1 cellular context compared by ENCODE assay signal in the genomic region with DNA sequence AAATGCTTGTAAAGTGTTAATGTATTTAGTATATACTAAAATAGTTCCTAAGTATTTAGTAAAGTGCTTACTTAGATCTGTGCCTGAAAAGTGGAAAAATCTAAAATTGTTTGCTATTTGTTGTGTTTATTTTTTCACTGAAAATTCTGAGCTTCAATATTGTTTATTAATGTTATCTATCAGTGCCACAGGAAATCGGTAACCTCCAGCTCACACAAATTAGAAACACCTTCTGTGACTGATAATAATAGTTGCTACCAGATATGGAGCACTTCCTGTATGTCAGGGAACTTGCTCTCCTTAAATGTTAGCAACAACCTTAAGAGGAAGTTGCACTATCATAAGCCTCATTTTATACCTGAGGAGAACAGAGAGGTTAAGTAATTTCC.
TF ChIP-seq lines count a peak whose summit lies in the region.

No MANE protein-coding gene starts in this region.

TF ChIP-seq in K562, 482 proteins besides CTCF, POLR2A, EP300 and RAD21 (continues in another document):
- TF ChIP-seq ZBTB7A (IDR thresholded peaks at IDR 0.05; ENCODE audit: borderline replicate concordance, control insufficient read depth, low read depth, low read length) (no peak), TAF9B (IDR thresholded peaks at IDR 0.05; ENCODE audit: partially characterized antibody) (peak; percentile 12), TAL1 (IDR thresholded peaks at IDR 0.05) (peak; percentile 61), SETDB1 (IDR thresholded peaks at IDR 0.05; ENCODE audit: low read length) (no peak), ATF1 (CRISPR knock-in tag; IDR thresholded peaks at IDR 0.05) (no peak), ATF1 (tag; IDR thresholded peaks at IDR 0.05) (no peak), KAT8 (IDR thresholded peaks at IDR 0.05; ENCODE audit: low read depth) (no peak), FOXK2 (conservative IDR thresholded peaks at IDR 0.05 in 1 of 2, IDR thresholded peaks at IDR 0.05 in 1 of 2; ENCODE audit: low read depth in 2 of 2) (peak in 1 of 2 experiments; percentile 95; a peak in 2 of 4 replicates), ZNF197 (CRISPR knock-in tag; IDR thresholded peaks at IDR 0.05; ENCODE audit: low read depth) (no peak), PHF20 (IDR thresholded peaks at IDR 0.05; ENCODE audit: partially characterized antibody) (no peak), JUNB (CRISPR knock-in tag; conservative IDR thresholded peaks at IDR 0.05) (no peak), ZNF224 (CRISPR knock-in tag; IDR thresholded peaks at IDR 0.05) (no peak), FOSL1 (tag; conservative IDR thresholded peaks at IDR 0.05) (no peak), ZNF174 (CRISPR knock-in tag; IDR thresholded peaks at IDR 0.05) (no peak), ZFPM2 (CRISPR knock-in tag; IDR thresholded peaks at IDR 0.05) (no peak), PTRF (tag; IDR thresholded peaks at IDR 0.05) (no peak), HSF4 (CRISPR knock-in tag; IDR thresholded peaks at IDR 0.05; ENCODE audit: borderline replicate concordance) (no peak), MIER1 (IDR thresholded peaks at IDR 0.05; ENCODE audit: low read depth) (no peak), YBX1 (IDR thresholded peaks at IDR 0.05) (no peak), RBM15 (IDR thresholded peaks at IDR 0.05; ENCODE audit: insufficient read depth, low read length) (no peak), ELF1 (tag; IDR thresholded peaks at IDR 0.05) (peak; percentile 87), ZNF780A (CRISPR knock-in tag; IDR thresholded peaks at IDR 0.05) (no peak), NCOA4 (IDR thresholded peaks at IDR 0.05; ENCODE audit: partially characterized antibody) (no peak)
- TF ChIP-seq, protein P1, sequence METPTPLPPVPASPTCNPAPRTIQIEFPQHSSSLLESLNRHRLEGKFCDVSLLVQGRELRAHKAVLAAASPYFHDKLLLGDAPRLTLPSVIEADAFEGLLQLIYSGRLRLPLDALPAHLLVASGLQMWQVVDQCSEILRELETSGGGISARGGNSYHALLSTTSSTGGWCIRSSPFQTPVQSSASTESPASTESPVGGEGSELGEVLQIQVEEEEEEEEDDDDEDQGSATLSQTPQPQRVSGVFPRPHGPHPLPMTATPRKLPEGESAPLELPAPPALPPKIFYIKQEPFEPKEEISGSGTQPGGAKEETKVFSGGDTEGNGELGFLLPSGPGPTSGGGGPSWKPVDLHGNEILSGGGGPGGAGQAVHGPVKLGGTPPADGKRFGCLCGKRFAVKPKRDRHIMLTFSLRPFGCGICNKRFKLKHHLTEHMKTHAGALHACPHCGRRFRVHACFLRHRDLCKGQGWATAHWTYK (CRISPR knock-in tag; IDR thresholded peaks at IDR 0.05) = no peak
- TF ChIP-seq, protein P2, sequence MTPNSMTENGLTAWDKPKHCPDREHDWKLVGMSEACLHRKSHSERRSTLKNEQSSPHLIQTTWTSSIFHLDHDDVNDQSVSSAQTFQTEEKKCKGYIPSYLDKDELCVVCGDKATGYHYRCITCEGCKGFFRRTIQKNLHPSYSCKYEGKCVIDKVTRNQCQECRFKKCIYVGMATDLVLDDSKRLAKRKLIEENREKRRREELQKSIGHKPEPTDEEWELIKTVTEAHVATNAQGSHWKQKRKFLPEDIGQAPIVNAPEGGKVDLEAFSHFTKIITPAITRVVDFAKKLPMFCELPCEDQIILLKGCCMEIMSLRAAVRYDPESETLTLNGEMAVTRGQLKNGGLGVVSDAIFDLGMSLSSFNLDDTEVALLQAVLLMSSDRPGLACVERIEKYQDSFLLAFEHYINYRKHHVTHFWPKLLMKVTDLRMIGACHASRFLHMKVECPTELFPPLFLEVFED (CRISPR knock-in tag; conservative IDR thresholded peaks at IDR 0.05) = no peak
- TF ChIP-seq, protein P3, sequence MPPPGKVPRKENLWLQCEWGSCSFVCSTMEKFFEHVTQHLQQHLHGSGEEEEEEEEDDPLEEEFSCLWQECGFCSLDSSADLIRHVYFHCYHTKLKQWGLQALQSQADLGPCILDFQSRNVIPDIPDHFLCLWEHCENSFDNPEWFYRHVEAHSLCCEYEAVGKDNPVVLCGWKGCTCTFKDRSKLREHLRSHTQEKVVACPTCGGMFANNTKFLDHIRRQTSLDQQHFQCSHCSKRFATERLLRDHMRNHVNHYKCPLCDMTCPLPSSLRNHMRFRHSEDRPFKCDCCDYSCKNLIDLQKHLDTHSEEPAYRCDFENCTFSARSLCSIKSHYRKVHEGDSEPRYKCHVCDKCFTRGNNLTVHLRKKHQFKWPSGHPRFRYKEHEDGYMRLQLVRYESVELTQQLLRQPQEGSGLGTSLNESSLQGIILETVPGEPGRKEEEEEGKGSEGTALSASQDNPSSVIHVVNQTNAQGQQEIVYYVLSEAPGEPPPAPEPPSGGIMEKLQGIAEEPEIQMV (tag; conservative IDR thresholded peaks at IDR 0.05; ENCODE audit: low read depth) = no peak
- TF ChIP-seq, protein P4, sequence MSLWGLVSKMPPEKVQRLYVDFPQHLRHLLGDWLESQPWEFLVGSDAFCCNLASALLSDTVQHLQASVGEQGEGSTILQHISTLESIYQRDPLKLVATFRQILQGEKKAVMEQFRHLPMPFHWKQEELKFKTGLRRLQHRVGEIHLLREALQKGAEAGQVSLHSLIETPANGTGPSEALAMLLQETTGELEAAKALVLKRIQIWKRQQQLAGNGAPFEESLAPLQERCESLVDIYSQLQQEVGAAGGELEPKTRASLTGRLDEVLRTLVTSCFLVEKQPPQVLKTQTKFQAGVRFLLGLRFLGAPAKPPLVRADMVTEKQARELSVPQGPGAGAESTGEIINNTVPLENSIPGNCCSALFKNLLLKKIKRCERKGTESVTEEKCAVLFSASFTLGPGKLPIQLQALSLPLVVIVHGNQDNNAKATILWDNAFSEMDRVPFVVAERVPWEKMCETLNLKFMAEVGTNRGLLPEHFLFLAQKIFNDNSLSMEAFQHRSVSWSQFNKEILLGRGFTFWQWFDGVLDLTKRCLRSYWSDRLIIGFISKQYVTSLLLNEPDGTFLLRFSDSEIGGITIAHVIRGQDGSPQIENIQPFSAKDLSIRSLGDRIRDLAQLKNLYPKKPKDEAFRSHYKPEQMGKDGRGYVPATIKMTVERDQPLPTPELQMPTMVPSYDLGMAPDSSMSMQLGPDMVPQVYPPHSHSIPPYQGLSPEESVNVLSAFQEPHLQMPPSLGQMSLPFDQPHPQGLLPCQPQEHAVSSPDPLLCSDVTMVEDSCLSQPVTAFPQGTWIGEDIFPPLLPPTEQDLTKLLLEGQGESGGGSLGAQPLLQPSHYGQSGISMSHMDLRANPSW (CRISPR knock-in tag; IDR thresholded peaks at IDR 0.05) = no peak
- TF ChIP-seq, protein P5, sequence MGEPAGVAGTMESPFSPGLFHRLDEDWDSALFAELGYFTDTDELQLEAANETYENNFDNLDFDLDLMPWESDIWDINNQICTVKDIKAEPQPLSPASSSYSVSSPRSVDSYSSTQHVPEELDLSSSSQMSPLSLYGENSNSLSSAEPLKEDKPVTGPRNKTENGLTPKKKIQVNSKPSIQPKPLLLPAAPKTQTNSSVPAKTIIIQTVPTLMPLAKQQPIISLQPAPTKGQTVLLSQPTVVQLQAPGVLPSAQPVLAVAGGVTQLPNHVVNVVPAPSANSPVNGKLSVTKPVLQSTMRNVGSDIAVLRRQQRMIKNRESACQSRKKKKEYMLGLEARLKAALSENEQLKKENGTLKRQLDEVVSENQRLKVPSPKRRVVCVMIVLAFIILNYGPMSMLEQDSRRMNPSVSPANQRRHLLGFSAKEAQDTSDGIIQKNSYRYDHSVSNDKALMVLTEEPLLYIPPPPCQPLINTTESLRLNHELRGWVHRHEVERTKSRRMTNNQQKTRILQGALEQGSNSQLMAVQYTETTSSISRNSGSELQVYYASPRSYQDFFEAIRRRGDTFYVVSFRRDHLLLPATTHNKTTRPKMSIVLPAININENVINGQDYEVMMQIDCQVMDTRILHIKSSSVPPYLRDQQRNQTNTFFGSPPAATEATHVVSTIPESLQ (CRISPR knock-in tag; IDR thresholded peaks at IDR 0.05) = no peak
- TF ChIP-seq, protein P6, sequence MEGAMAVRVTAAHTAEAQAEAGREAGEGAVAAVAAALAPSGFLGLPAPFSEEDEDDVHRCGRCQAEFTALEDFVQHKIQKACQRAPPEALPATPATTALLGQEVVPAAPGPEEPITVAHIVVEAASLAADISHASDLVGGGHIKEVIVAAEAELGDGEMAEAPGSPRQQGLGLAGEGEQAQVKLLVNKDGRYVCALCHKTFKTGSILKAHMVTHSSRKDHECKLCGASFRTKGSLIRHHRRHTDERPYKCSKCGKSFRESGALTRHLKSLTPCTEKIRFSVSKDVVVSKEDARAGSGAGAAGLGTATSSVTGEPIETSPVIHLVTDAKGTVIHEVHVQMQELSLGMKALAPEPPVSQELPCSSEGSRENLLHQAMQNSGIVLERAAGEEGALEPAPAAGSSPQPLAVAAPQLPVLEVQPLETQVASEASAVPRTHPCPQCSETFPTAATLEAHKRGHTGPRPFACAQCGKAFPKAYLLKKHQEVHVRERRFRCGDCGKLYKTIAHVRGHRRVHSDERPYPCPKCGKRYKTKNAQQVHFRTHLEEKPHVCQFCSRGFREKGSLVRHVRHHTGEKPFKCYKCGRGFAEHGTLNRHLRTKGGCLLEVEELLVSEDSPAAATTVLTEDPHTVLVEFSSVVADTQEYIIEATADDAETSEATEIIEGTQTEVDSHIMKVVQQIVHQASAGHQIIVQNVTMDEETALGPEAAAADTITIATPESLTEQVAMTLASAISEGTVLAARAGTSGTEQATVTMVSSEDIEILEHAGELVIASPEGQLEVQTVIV (CRISPR knock-in tag; IDR thresholded peaks at IDR 0.05; ENCODE audit: borderline replicate concordance) = no peak
- TF ChIP-seq, protein P7, sequence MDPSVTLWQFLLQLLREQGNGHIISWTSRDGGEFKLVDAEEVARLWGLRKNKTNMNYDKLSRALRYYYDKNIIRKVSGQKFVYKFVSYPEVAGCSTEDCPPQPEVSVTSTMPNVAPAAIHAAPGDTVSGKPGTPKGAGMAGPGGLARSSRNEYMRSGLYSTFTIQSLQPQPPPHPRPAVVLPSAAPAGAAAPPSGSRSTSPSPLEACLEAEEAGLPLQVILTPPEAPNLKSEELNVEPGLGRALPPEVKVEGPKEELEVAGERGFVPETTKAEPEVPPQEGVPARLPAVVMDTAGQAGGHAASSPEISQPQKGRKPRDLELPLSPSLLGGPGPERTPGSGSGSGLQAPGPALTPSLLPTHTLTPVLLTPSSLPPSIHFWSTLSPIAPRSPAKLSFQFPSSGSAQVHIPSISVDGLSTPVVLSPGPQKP (CRISPR knock-in tag; IDR thresholded peaks at IDR 0.05) = no peak
- TF ChIP-seq, protein P8, sequence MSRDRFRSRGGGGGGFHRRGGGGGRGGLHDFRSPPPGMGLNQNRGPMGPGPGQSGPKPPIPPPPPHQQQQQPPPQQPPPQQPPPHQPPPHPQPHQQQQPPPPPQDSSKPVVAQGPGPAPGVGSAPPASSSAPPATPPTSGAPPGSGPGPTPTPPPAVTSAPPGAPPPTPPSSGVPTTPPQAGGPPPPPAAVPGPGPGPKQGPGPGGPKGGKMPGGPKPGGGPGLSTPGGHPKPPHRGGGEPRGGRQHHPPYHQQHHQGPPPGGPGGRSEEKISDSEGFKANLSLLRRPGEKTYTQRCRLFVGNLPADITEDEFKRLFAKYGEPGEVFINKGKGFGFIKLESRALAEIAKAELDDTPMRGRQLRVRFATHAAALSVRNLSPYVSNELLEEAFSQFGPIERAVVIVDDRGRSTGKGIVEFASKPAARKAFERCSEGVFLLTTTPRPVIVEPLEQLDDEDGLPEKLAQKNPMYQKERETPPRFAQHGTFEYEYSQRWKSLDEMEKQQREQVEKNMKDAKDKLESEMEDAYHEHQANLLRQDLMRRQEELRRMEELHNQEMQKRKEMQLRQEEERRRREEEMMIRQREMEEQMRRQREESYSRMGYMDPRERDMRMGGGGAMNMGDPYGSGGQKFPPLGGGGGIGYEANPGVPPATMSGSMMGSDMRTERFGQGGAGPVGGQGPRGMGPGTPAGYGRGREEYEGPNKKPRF (IDR thresholded peaks at IDR 0.05; ENCODE audit: low read depth, low read length) = no peak
- TF ChIP-seq, protein P9, sequence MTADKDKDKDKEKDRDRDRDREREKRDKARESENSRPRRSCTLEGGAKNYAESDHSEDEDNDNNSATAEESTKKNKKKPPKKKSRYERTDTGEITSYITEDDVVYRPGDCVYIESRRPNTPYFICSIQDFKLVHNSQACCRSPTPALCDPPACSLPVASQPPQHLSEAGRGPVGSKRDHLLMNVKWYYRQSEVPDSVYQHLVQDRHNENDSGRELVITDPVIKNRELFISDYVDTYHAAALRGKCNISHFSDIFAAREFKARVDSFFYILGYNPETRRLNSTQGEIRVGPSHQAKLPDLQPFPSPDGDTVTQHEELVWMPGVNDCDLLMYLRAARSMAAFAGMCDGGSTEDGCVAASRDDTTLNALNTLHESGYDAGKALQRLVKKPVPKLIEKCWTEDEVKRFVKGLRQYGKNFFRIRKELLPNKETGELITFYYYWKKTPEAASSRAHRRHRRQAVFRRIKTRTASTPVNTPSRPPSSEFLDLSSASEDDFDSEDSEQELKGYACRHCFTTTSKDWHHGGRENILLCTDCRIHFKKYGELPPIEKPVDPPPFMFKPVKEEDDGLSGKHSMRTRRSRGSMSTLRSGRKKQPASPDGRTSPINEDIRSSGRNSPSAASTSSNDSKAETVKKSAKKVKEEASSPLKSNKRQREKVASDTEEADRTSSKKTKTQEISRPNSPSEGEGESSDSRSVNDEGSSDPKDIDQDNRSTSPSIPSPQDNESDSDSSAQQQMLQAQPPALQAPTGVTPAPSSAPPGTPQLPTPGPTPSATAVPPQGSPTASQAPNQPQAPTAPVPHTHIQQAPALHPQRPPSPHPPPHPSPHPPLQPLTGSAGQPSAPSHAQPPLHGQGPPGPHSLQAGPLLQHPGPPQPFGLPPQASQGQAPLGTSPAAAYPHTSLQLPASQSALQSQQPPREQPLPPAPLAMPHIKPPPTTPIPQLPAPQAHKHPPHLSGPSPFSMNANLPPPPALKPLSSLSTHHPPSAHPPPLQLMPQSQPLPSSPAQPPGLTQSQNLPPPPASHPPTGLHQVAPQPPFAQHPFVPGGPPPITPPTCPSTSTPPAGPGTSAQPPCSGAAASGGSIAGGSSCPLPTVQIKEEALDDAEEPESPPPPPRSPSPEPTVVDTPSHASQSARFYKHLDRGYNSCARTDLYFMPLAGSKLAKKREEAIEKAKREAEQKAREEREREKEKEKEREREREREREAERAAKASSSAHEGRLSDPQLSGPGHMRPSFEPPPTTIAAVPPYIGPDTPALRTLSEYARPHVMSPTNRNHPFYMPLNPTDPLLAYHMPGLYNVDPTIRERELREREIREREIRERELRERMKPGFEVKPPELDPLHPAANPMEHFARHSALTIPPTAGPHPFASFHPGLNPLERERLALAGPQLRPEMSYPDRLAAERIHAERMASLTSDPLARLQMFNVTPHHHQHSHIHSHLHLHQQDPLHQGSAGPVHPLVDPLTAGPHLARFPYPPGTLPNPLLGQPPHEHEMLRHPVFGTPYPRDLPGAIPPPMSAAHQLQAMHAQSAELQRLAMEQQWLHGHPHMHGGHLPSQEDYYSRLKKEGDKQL (CRISPR knock-in tag; IDR thresholded peaks at IDR 0.05; ENCODE audit: borderline replicate concordance) = no peak
- TF ChIP-seq, protein P10, sequence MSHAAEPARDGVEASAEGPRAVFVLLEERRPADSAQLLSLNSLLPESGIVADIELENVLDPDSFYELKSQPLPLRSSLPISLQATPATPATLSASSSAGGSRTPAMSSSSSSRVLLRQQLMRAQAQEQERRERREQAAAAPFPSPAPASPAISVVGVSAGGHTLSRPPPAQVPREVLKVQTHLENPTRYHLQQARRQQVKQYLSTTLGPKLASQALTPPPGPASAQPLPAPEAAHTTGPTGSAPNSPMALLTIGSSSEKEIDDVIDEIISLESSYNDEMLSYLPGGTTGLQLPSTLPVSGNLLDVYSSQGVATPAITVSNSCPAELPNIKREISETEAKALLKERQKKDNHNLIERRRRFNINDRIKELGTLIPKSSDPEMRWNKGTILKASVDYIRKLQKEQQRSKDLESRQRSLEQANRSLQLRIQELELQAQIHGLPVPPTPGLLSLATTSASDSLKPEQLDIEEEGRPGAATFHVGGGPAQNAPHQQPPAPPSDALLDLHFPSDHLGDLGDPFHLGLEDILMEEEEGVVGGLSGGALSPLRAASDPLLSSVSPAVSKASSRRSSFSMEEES (CRISPR knock-in tag; IDR thresholded peaks at IDR 0.05) = no peak
